11 cellular contexts compared by ENCODE assay signal in genomic region chr6:33764036-33764435, GRCh38. TPM values are rescaled to one million over a fixed set of nuclear protein-coding genes. Genes with fewer than 3 reads are reported as not detected.
"Had no signal": no experiment of that assay in that cellular context is flagged by ENCODE, and none has a peak within 500 bp of the region (broad histone marks: within the 10 kb centered on the region; RNA-seq: fewer than 3 reads in every experiment).

No MANE protein-coding gene starts in this region.

- H3K4me3 Mint-ChIP-seq: GM23338, IgD-negative memory B cell had no signal

- H3K27ac Mint-ChIP-seq: GM23338 had no signal

- H2AFZ ChIP-seq: GM23338 had no signal

- H3K4me1 ChIP-seq: HAP-1 had no signal

- ATAC-seq: GM23338, HCT116, HepG2 had no signal

- H3K27ac ChIP-seq: HL-60, KMS-11 had no signal

- DNase-seq: H7, KBM-7 had no signal

- H3K4me2 ChIP-seq: GM23338, KMS-11 had no signal

- H3K9me3 ChIP-seq: HAP-1 had no signal

- H3K9me3 Mint-ChIP-seq: GM23338 had no signal

- H3K36me3 ChIP-seq: HAP-1 had no signal

- H3K9ac ChIP-seq: KMS-11 had no signal

- H3K4me3 ChIP-seq: GM23338, HAP-1 had no signal

RNA-seq across cellular contexts. Expression of gene IP6K3, which starts 17.3 kb away (rescaled TPM):
- total RNA-seq: HT1080 had no signal
- polyA plus RNA-seq: IgD-negative memory B cell had no signal

RNA-seq across cellular contexts. Expression of gene MLN, which starts 39.8 kb away (rescaled TPM):
- total RNA-seq: GM23338, H4, H7, HepG2, HT1080 had no signal
- polyA plus RNA-seq: GM23338, HepG2, IgD-negative memory B cell had no signal
